In genomic region chr15:90667063-90667754, GRCh38 we compare ENCODE assay signal across 12 cellular contexts. TPM values are rescaled to one million over a fixed set of nuclear protein-coding genes. Genes with fewer than 3 reads are reported as not detected.
DNase-seq lines count a peak whose midpoint lies in the region; ATAC-seq and TF ChIP-seq lines count a peak whose summit lies in the region.
"Had no signal": no experiment of that assay in that cellular context is flagged by ENCODE, and none has a peak within 500 bp of the region (broad histone marks: within the 10 kb centered on the region; RNA-seq: fewer than 3 reads in every experiment).

No MANE protein-coding gene starts in this region.

- no peaks in the 10 kb centered on the region for H3K9me3 Mint-ChIP-seq in CD8-positive, alpha-beta memory T cell
- H3K9me3 Mint-ChIP-seq in activated naive CD8-positive, alpha-beta T cell (ENCODE audit: low read depth): no peaks in the 10 kb centered on the region
- H3K9me3 Mint-ChIP-seq in naive B cell: no peaks in the 10 kb centered on the region

- no peak for DNase-seq in CD8-positive, alpha-beta memory T cell
- DNase-seq in HCT116 (ENCODE audit: low read depth, low spot score) (no peak), naive B cell (no peak), NCI-H1436 (lab: John Stamatoyannopoulos, UW) (no peak), occipital lobe (lab: John Stamatoyannopoulos, UW) (no peak), mucosa of gallbladder (ENCODE audit: low spot score) (no peak), Kasumi-1 (lab: John Stamatoyannopoulos, UW) (no peak)
- DNase-seq: body of pancreas, NCI-H1092 treated with DMSO at 0.1 percent for 48 hours, NCI-H526 had no signal

- no peak for TF ChIP-seq CTCF in HCT116 (IDR thresholded peaks at IDR 0.05 in 2 of 3, conservative IDR thresholded peaks at IDR 0.05 in 1 of 3; ENCODE audit: borderline replicate concordance in 1 of 3, insufficient read depth in 1 of 3, low read depth in 2 of 3, low read length in 2 of 3)

- ATAC-seq in HCT116: no peak
- no peak for ATAC-seq in naive B cell (ENCODE audit: low read depth in 2 of 2)
- ATAC-seq: body of pancreas had no signal

- RAD21 ChIA-PET in HCT116 (lab: Charles Lee; ENCODE audit: low non-redundant PET in 1 of 2, low total read pairs in 2 of 2, uncharacterized antibody in 2 of 2, unreplicated experiment in 2 of 2): no interaction called here

- H3K36me3 Mint-ChIP-seq in CD8-positive, alpha-beta memory T cell: peaks cover 0 to 3% (median 1%) of the 10 kb centered on the region in 3 donors
- H3K36me3 Mint-ChIP-seq in activated naive CD8-positive, alpha-beta T cell: no peaks in the 10 kb centered on the region
- no peaks in the 10 kb centered on the region for H3K36me3 Mint-ChIP-seq in naive B cell

- peak overlapping the region in 1 of 8 donors; percentile 21 for H3K27ac Mint-ChIP-seq in CD8-positive, alpha-beta memory T cell
- peak overlapping the region; percentile 59 for H3K27ac Mint-ChIP-seq in activated naive CD8-positive, alpha-beta T cell
- H3K27ac Mint-ChIP-seq in naive B cell: peak overlapping the region in 2 of 6 donors; percentile 38 to 69

- H3K4me2 ChIP-seq in HCT116 (ENCODE audit: low read length): peak overlapping the region; percentile 91

- no peak for TF ChIP-seq RAD21 in HCT116 (IDR thresholded peaks at IDR 0.05; ENCODE audit: low read depth)

- BruUV-seq in HCT116 (replicated peaks; lab: Mats Ljungman, UMichigan): no TSS peak

- CTCF ChIA-PET in CD8-positive, alpha-beta memory T cell (lab: Charles Lee): interaction anchor here (0.6 to 0.7 kb wide), 2 partner anchors 15 to 242 kb away, joined by 3 read pairs; no protein-coding TSS in a partner anchor
- CTCF ChIA-PET in HCT116 (lab: Charles Lee): no interaction called here

- H2AFZ ChIP-seq in HCT116 (ENCODE audit: low read depth, low read length, poor library complexity, severe bottlenecking): peak overlapping the region; percentile 53

- H3K9me2 ChIP-seq in HCT116 (ENCODE audit: insufficient read depth): no peaks in the 10 kb centered on the region

- intact Hi-C loops in HCT116 (cut with micrococcal nuclease): no loop called here

- POLR2A ChIA-PET in CD8-positive, alpha-beta memory T cell (lab: Charles Lee): no interaction called here
- POLR2A ChIA-PET in HCT116 (lab: Charles Lee): no interaction called here

- no peaks in the 10 kb centered on the region for H3K36me3 ChIP-seq in CD8-positive, alpha-beta memory T cell (ENCODE audit: insufficient read depth, low read length)
- no peaks in the 10 kb centered on the region for H3K36me3 ChIP-seq in HCT116 (ENCODE audit: control insufficient read depth in 1 of 2, insufficient read depth in 2 of 2, low read length in 2 of 2)

- H3K4me3 Mint-ChIP-seq in CD8-positive, alpha-beta memory T cell: peak overlapping the region; percentile 5 to 82 (median 59)
- H3K4me3 Mint-ChIP-seq in activated naive CD8-positive, alpha-beta T cell: peak overlapping the region; percentile 77
- H3K4me3 Mint-ChIP-seq in naive B cell: peak overlapping the region in 7 of 8 donors; percentile 30 to 90 (median 58)

- peaks cover 5% of the 10 kb centered on the region for H3K27me3 ChIP-seq in CD8-positive, alpha-beta memory T cell (ENCODE audit: insufficient read depth, low read length, poor library complexity, severe bottlenecking)
- no peaks in the 10 kb centered on the region for H3K27me3 ChIP-seq in HCT116 (ENCODE audit: insufficient read depth, low read length)
- H3K27me3 ChIP-seq: body of pancreas had no signal

- no peaks in the 10 kb centered on the region for H4K20me1 ChIP-seq in HCT116 (ENCODE audit: insufficient read depth)

- no peaks in the 10 kb centered on the region for H3K9me3 ChIP-seq in CD8-positive, alpha-beta memory T cell (ENCODE audit: low read length)
- H3K9me3 ChIP-seq in HCT116 (ENCODE audit: control insufficient read depth in 1 of 2, insufficient read depth in 1 of 2, low read depth in 1 of 2, low read length in 2 of 2): no peaks in the 10 kb centered on the region
- H3K9me3 ChIP-seq: body of pancreas had no signal

- H3K4me3 ChIP-seq in CD8-positive, alpha-beta memory T cell (ENCODE audit: low read length): no peak overlapping the region
- no peak overlapping the region for H3K4me3 ChIP-seq in HCT116 (replicated peaks in 1 of 2; ENCODE audit: low read depth in 1 of 2, low read length in 2 of 2)
- H3K4me3 ChIP-seq: body of pancreas, SK-N-MC had no signal

- H3K9ac ChIP-seq in HCT116 (ENCODE audit: low read length): peak overlapping the region; percentile 5; the same call in 1 of the 2 replicates

- H3K4me1 Mint-ChIP-seq in CD8-positive, alpha-beta memory T cell: peaks cover 25 to 38% (median 35%) of the 10 kb centered on the region in 3 donors
- peaks cover 35% of the 10 kb centered on the region for H3K4me1 Mint-ChIP-seq in activated naive CD8-positive, alpha-beta T cell (ENCODE audit: low read depth)
- H3K4me1 Mint-ChIP-seq in naive B cell: peaks cover 40 to 47% (median 42%) of the 10 kb centered on the region in 3 donors

- no peaks in the 10 kb centered on the region for H3K79me2 ChIP-seq in HCT116 (ENCODE audit: insufficient read depth, low read length)

- H3K4me1 ChIP-seq in CD8-positive, alpha-beta memory T cell (ENCODE audit: insufficient read depth, low read length): peaks cover 14% of the 10 kb centered on the region
- peaks cover 7 to 29% of the 10 kb centered on the region in 2 experiments; a peak in 3 of 4 replicates for H3K4me1 ChIP-seq in HCT116 (ENCODE audit: control insufficient read depth in 1 of 2, insufficient read depth in 2 of 2, low read length in 2 of 2)

- H3K27me3 Mint-ChIP-seq in CD8-positive, alpha-beta memory T cell: peaks cover 27 to 35% of the 10 kb centered on the region in 2 donors
- peaks cover 1% of the 10 kb centered on the region for H3K27me3 Mint-ChIP-seq in activated naive CD8-positive, alpha-beta T cell
- peaks cover 10 to 12% (median 12%) of the 10 kb centered on the region in 3 donors for H3K27me3 Mint-ChIP-seq in naive B cell

- H3K27ac ChIP-seq in CD8-positive, alpha-beta memory T cell (ENCODE audit: low read depth, low read length): no peak overlapping the region
- no peak overlapping the region for H3K27ac ChIP-seq in HCT116 (ENCODE audit: low read depth, low read length)
- H3K27ac ChIP-seq: body of pancreas had no signal

- no peak for TF ChIP-seq POLR2A in HCT116 (IDR thresholded peaks at IDR 0.05; ENCODE audit: borderline replicate concordance, extremely low read depth, insufficient read depth, insufficient read length)

TF ChIP-seq in HCT116, 20 proteins besides CTCF, POLR2A, EP300 and RAD21:
- TF ChIP-seq SIN3A (IDR thresholded peaks at IDR 0.05; ENCODE audit: low read depth): no peak
- no peak for TF ChIP-seq POLR2AphosphoS5 (IDR thresholded peaks at IDR 0.05; ENCODE audit: low read depth, low read length)

RNA-seq across cellular contexts. Expression of gene BLM, which starts 49.9 kb away (rescaled TPM):
- 10 to 100 TPM; 37.0 to 37.6 TPM for total RNA-seq in CD8-positive, alpha-beta memory T cell
- polyA plus RNA-seq in CD8-positive, alpha-beta memory T cell: 5.8 TPM
- 24.6 TPM for total RNA-seq in HCT116 (2021; ENCODE audit: unreplicated experiment)
- polyA plus RNA-seq in HCT116 (2012): 8.2 and 11.1 TPM in 2 replicates
- 10 to 100 TPM in 2 of 6 donors, 1 to 10 TPM in 3, not detected in 1; 5.5 to 11.1 (median 6.8) TPM for polyA plus RNA-seq in naive B cell (ENCODE audit: low read depth in 6 of 6)
- 3.6 TPM for total RNA-seq in occipital lobe
- 1.2 TPM for total RNA-seq in mucosa of gallbladder
